20 cellular contexts compared by ENCODE assay signal in genomic region chr14:94126800-94127199, GRCh38. TPM values are rescaled to one million over a fixed set of nuclear protein-coding genes. Genes with fewer than 3 reads are reported as not detected.
"Had no signal": no experiment of that assay in that cellular context is flagged by ENCODE, and none has a peak within 500 bp of the region (broad histone marks: within the 10 kb centered on the region; RNA-seq: fewer than 3 reads in every experiment).

No MANE protein-coding gene starts in this region.

- H3K4me3 ChIP-seq: coronary artery, heart right ventricle, psoas muscle, thyroid gland, upper lobe of left lung had no signal

- H3K36me3 ChIP-seq: thyroid gland, upper lobe of left lung had no signal

- H3K27ac ChIP-seq: coronary artery, heart right ventricle, parathyroid adenoma, psoas muscle, thyroid gland, upper lobe of left lung had no signal

- H3K27me3 ChIP-seq: heart right ventricle, thyroid gland, upper lobe of left lung had no signal

- H3K9me3 ChIP-seq: heart right ventricle, psoas muscle, thyroid gland, upper lobe of left lung had no signal

- DNase-seq: effector CD4-positive, alpha-beta T cell; erythroblast; foreskin melanocyte; heart right ventricle; hypothalamus; kidney glomerular epithelial cell; mammary epithelial cell; naive thymus-derived CD4-positive, alpha-beta T cell; nephron progenitor cell; psoas muscle; retina; small intestine; stimulated activated CD4-positive, alpha-beta T cell treated with anti-CD3 and anti-CD28 coated beads, Interleukin-12 subunit alpha, Interleukin-12 subunit beta, amount 100 ng/mL, for 4 hours; stimulated activated naive CD4-positive, alpha-beta T cell treated with Interleukin-2 at 50 U/mL for 16 hours; thyroid gland; upper lobe of left lung had no signal

- H3K4me1 ChIP-seq: parathyroid adenoma, psoas muscle had no signal

- ATAC-seq: heart right ventricle; naive thymus-derived CD4-positive, alpha-beta T cell; psoas muscle had no signal

RNA-seq across cellular contexts. Expression of gene PPP4R4, which starts 47.3 kb away (rescaled TPM):
- total RNA-seq: dermis microvascular lymphatic vessel endothelial cell, endothelial cell of umbilical vein had no signal
- polyA plus RNA-seq: endothelial cell of umbilical vein had no signal
